ENCODE assay signal across 8 cellular contexts in genomic region chr2:191245869-191246531, GRCh38. TPM values are rescaled to one million over a fixed set of nuclear protein-coding genes. Genes with fewer than 3 reads are reported as not detected.
DNase-seq lines count a peak whose midpoint lies in the region; ATAC-seq and TF ChIP-seq lines count a peak whose summit lies in the region.

No MANE protein-coding gene starts in this region.

- H3K4me3 Mint-ChIP-seq in activated B cell treated with CpG ODN at 0.5 μM for 24 hours: peak overlapping the region; percentile 77

- H3K9me3 Mint-ChIP-seq in activated B cell treated with CpG ODN at 0.5 μM for 24 hours: no peaks in the 10 kb centered on the region

- TF ChIP-seq CTCF in Loucy (conservative IDR thresholded peaks at IDR 0.05; ENCODE audit: low read length) (no peak), activated B cell treated with CpG ODN at 0.5 μM for 24 hours (IDR thresholded peaks at IDR 0.05) (no peak)

- H3K27me3 ChIP-seq in Loucy (ENCODE audit: insufficient read depth, low read length, poor library complexity, severe bottlenecking) (no peaks in the 10 kb centered on the region), endocrine pancreas (ENCODE audit: control insufficient read depth, insufficient read depth, low read length) (no peaks in the 10 kb centered on the region), stomach smooth muscle (ENCODE audit: control insufficient read depth in 1 of 2, insufficient read depth in 2 of 2, low read length in 2 of 2) (peaks cover 7 to 22% of the 10 kb centered on the region in 2 donors)

- peak overlapping the region; percentile 92 for H2AFZ ChIP-seq in Loucy (ENCODE audit: low read length)

- peaks cover 16% of the 10 kb centered on the region for H3K4me1 Mint-ChIP-seq in activated B cell treated with CpG ODN at 0.5 μM for 24 hours

- no peaks in the 10 kb centered on the region for H3K9me2 ChIP-seq in Loucy (replicated peaks; ENCODE audit: low read depth, low read length)

- no peak overlapping the region for H3K27ac Mint-ChIP-seq in activated B cell treated with CpG ODN at 0.5 μM for 24 hours

- peak in 4 of 6 experiments; percentile 2 to 40 (median 14) for DNase-seq in stimulated activated naive CD4-positive, alpha-beta T cell (lab: John Stamatoyannopoulos, UW)
- no peak for DNase-seq in stimulated activated naive CD4-positive, alpha-beta T cell treated with Interleukin-2 at 50 U/mL for 16 hours (lab: John Stamatoyannopoulos, UW)
- DNase-seq in activated B cell treated with CpG ODN at 0.5 μM for 24 hours (peak; percentile 28), mesenteric fat pad (ENCODE audit: low spot score) (peak; percentile 90)

- POLR2A ChIA-PET in activated B cell treated with CpG ODN at 0.5 μM for 24 hours (lab: Charles Lee): interaction anchor here (0.6 kb wide), 1 partner anchor 597 kb away, joined by 10 read pairs; the partner anchor contains the start of gene NAB1

- peaks cover 55% of the 10 kb centered on the region for H3K79me2 ChIP-seq in Loucy (ENCODE audit: insufficient read depth, low read length)

- H3K9me3 ChIP-seq in Loucy (ENCODE audit: insufficient read depth, low read depth, low read length) (no peaks in the 10 kb centered on the region), endocrine pancreas (ENCODE audit: control insufficient read depth, low read length) (no peaks in the 10 kb centered on the region), stomach smooth muscle (ENCODE audit: control insufficient read depth in 2 of 2, low read length in 2 of 2) (peaks cover 5 to 7% of the 10 kb centered on the region in 2 donors)

- no peaks in the 10 kb centered on the region for H3F3A ChIP-seq in Loucy (ENCODE audit: low read depth)

- intact Hi-C loops in activated B cell treated with CpG ODN at 0.5 μM for 24 hours (cut with micrococcal nuclease): loop anchor here (1.0 to 5.0 kb wide), 4 partner anchors 29 to 123 kb away; no protein-coding TSS in a partner anchor

- peak overlapping the region; percentile 86 for H3K4me3 ChIP-seq in Loucy (ENCODE audit: low read length, poor library complexity, severe bottlenecking)
- peak overlapping the region; percentile 81 for H3K4me3 ChIP-seq in endocrine pancreas (ENCODE audit: control insufficient read depth, insufficient read depth, low read length)
- H3K4me3 ChIP-seq in stomach smooth muscle (ENCODE audit: low read length in 2 of 2): peak overlapping the region; percentile 62 to 75

- ATAC-seq in activated B cell treated with CpG ODN at 0.5 μM for 24 hours (ENCODE audit: low read depth) (no peak), GM21723 (IDR thresholded peaks at IDR 0.05; ENCODE audit: unreplicated experiment) (no peak)

- CTCF ChIA-PET in activated B cell treated with CpG ODN at 0.5 μM for 24 hours (lab: Charles Lee): interaction anchor here (1.5 to 1.7 kb wide), 3 partner anchors 56 to 255 kb away, joined by 3 to 6 read pairs (median 3); no protein-coding TSS in a partner anchor

- H3K36me3 ChIP-seq in Loucy (ENCODE audit: insufficient read depth, low read length) (no peaks in the 10 kb centered on the region), endocrine pancreas (ENCODE audit: control insufficient read depth, insufficient read depth, low read length) (no peaks in the 10 kb centered on the region), stomach smooth muscle (ENCODE audit: control insufficient read depth in 2 of 2, insufficient read depth in 2 of 2, low read length in 2 of 2) (no peaks in the 10 kb centered on the region)

- H3K9ac ChIP-seq in Loucy (ENCODE audit: low read depth, low read length, poor library complexity, severe bottlenecking) (peak overlapping the region; percentile 79), endocrine pancreas (ENCODE audit: control insufficient read depth, insufficient read depth, low read length) (peak overlapping the region; percentile 86), stomach smooth muscle (ENCODE audit: low read length in 2 of 2) (peak overlapping the region in 1 of 2 donors; percentile 62)

- peaks cover 4% of the 10 kb centered on the region for H3K27me3 Mint-ChIP-seq in activated B cell treated with CpG ODN at 0.5 μM for 24 hours

- peak overlapping the region; percentile 86 for H3K4me2 ChIP-seq in Loucy (ENCODE audit: low read depth, low read length, poor library complexity, severe bottlenecking)

- H3K4me1 ChIP-seq in Loucy (ENCODE audit: insufficient read depth, low read length, poor library complexity, severe bottlenecking): peaks cover 40% of the 10 kb centered on the region
- H3K4me1 ChIP-seq in endocrine pancreas (ENCODE audit: control insufficient read depth, insufficient read depth, low read length): peaks cover 29% of the 10 kb centered on the region
- peaks cover 5% of the 10 kb centered on the region for H3K4me1 ChIP-seq in stomach smooth muscle (ENCODE audit: control insufficient read depth, insufficient read depth, low read length)

- no peaks in the 10 kb centered on the region for H3K36me3 Mint-ChIP-seq in activated B cell treated with CpG ODN at 0.5 μM for 24 hours (ENCODE audit: low read depth)

- H4K20me1 ChIP-seq in Loucy (ENCODE audit: insufficient read depth, low read length, poor library complexity, severe bottlenecking): peaks cover 15% of the 10 kb centered on the region

- peak overlapping the region; percentile 24 for H3K27ac ChIP-seq in stomach smooth muscle (ENCODE audit: low read length)

RNA-seq across cellular contexts. Expression of gene MYO1B, which starts 0.8 kb away (rescaled TPM):
- total RNA-seq in activated B cell treated with CpG ODN at 0.5 μM for 24 hours: 2.5 and 2.7 TPM in 2 replicates
- 63.9 TPM for total RNA-seq in mesenteric fat pad

Comparison
In these comparisons a context has a peak if more than half of its experiments do, and no peak if none do; other contexts are left out.
1. RNA of gene MYO1B, which starts 0.8 kb away (total RNA-seq): 63.9 TPM in mesenteric fat pad (single experiment); 2.5 to 2.7 TPM in activated B cell treated with CpG ODN at 0.5 μM for 24 hours; every median in the first group is over 10 times any median in the second.
2. Peak in every context shown above with its lines, with median percentiles within 50 percentile points of each other: H3K4me3 ChIP-seq.